Comparison of ENCODE assay signal across 1 cellular context in genomic region chr10:75236178-75236825, GRCh38.
TF ChIP-seq lines count a peak whose summit lies in the region.

No MANE protein-coding gene starts in this region.

TF ChIP-seq in IMR-90, 13 proteins besides CTCF, POLR2A, EP300 and RAD21:
- TF ChIP-seq ELK1 (IDR thresholded peaks at IDR 0.05; ENCODE audit: borderline replicate concordance, low read depth, low read length), result no peak
